Comparison of ENCODE assay signal across 17 cellular contexts in the genomic region with DNA sequence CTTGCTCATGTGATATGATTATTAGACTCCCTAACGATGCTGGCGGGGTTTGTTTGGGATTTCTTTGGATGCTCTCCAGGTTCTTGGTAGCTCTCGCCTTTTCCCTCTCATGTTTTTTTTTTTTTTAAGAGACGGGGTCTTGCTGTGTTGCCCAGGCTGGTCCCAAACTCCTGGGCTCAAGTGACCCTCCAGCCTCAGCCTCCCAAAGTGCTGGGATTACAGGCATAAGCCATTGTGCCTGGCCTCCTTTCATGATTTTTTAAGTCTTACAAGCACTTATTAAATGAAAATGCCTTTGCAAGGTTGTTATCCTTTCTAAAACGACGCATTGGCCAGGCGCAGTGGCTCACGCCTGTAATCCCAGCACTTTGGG. TPM values are rescaled to one million over a fixed set of nuclear protein-coding genes. Genes with fewer than 3 reads are reported as not detected.
DNase-seq lines count a peak whose midpoint lies in the region; ATAC-seq and TF ChIP-seq lines count a peak whose summit lies in the region.
"Had no signal": no experiment of that assay in that cellular context is flagged by ENCODE, and none has a peak within 500 bp of the region (broad histone marks: within the 10 kb centered on the region; RNA-seq: fewer than 3 reads in every experiment).

No MANE protein-coding gene starts in this region.

- no peaks in the 10 kb centered on the region for H3K9me2 ChIP-seq in hepatocyte (replicated peaks; ENCODE audit: insufficient read depth)

- H3K9me3 Mint-ChIP-seq in activated naive CD8-positive, alpha-beta T cell (ENCODE audit: low read depth): no peaks in the 10 kb centered on the region
- H3K9me3 Mint-ChIP-seq in activated naive CD8-positive, alpha-beta T cell treated with anti-CD3 and anti-CD28 coated beads, Interleukin-2, amount 50 U/mL, for 24 hours: no peaks in the 10 kb centered on the region
- no peaks in the 10 kb centered on the region for H3K9me3 Mint-ChIP-seq in osteocyte (ENCODE audit: unreplicated experiment)
- H3K9me3 Mint-ChIP-seq: CD4-positive, CD25-positive, alpha-beta regulatory T cell; H9; HFFc6 had no signal

- no peaks in the 10 kb centered on the region for H4K20me1 ChIP-seq in hepatocyte (ENCODE audit: insufficient read depth, poor library complexity, severe bottlenecking)
- H4K20me1 ChIP-seq in osteoblast (ENCODE audit: insufficient read depth, low read length): peaks cover 12% of the 10 kb centered on the region

- H3K79me2 ChIP-seq in hepatocyte (peaks cover 23% of the 10 kb centered on the region), osteoblast (ENCODE audit: insufficient read depth, low read length) (peaks cover 14% of the 10 kb centered on the region)

- peaks cover 69% of the 10 kb centered on the region for H3K4me1 Mint-ChIP-seq in activated naive CD8-positive, alpha-beta T cell (ENCODE audit: low read depth)
- peaks cover 43% of the 10 kb centered on the region for H3K4me1 Mint-ChIP-seq in activated naive CD8-positive, alpha-beta T cell treated with anti-CD3 and anti-CD28 coated beads, Interleukin-2, amount 50 U/mL, for 24 hours
- H3K4me1 Mint-ChIP-seq in osteocyte (ENCODE audit: unreplicated experiment): peaks cover 33% of the 10 kb centered on the region

- H2AFZ ChIP-seq in hepatocyte (no peak overlapping the region), osteoblast (ENCODE audit: low read length) (peak overlapping the region; percentile 53)

- no peak for DNase-seq in activated naive CD8-positive, alpha-beta T cell treated with anti-CD3 and anti-CD28 coated beads, Interleukin-2, amount 50 U/mL, for 24 hours
- no peak for DNase-seq in hepatocyte (ENCODE audit: low spot score)
- no peak for DNase-seq in osteoblast (ENCODE audit: insufficient read length, low spot score, missing footprints)
- DNase-seq in osteocyte (ENCODE audit: extremely low spot score, unreplicated experiment): no peak
- DNase-seq in T1000 (lab: John Stamatoyannopoulos, UW): no peak
- DNase-seq: AML-193; CD4-positive, CD25-positive, alpha-beta regulatory T cell; DMS79; GOT3; H9; HFFc6 had no signal

- H3K4me3 Mint-ChIP-seq in activated naive CD8-positive, alpha-beta T cell: peak overlapping the region; percentile 17
- H3K4me3 Mint-ChIP-seq in activated naive CD8-positive, alpha-beta T cell treated with anti-CD3 and anti-CD28 coated beads, Interleukin-2, amount 50 U/mL, for 24 hours: no peak overlapping the region
- H3K4me3 Mint-ChIP-seq in osteocyte (ENCODE audit: unreplicated experiment): no peak overlapping the region
- H3K4me3 Mint-ChIP-seq: CD4-positive, CD25-positive, alpha-beta regulatory T cell; H9; HFFc6 had no signal

- H3K27ac ChIP-seq in hepatocyte: no peak overlapping the region
- H3K27ac ChIP-seq in osteoblast (ENCODE audit: low read depth, low read length): peak overlapping the region; percentile 76
- H3K27ac ChIP-seq: 22Rv1, BLaER1 had no signal

- H3K27ac Mint-ChIP-seq in activated naive CD8-positive, alpha-beta T cell: peak overlapping the region; percentile 73
- no peak overlapping the region for H3K27ac Mint-ChIP-seq in activated naive CD8-positive, alpha-beta T cell treated with anti-CD3 and anti-CD28 coated beads, Interleukin-2, amount 50 U/mL, for 24 hours
- no peak overlapping the region for H3K27ac Mint-ChIP-seq in osteocyte (ENCODE audit: unreplicated experiment)
- H3K27ac Mint-ChIP-seq: H9, HFFc6 had no signal

- WGBS in hepatocyte (ENCODE audit: low lambda C conversion rate, missing lambda C conversion rate): 94% methylated on average over 8 of the region's 8 CpGs

- H3K36me3 ChIP-seq in hepatocyte (replicated peaks; ENCODE audit: insufficient read depth, low read depth): no peaks in the 10 kb centered on the region
- no peaks in the 10 kb centered on the region for H3K36me3 ChIP-seq in osteoblast (ENCODE audit: insufficient read depth, low read length)
- H3K36me3 ChIP-seq: BLaER1 had no signal

- no peaks in the 10 kb centered on the region for H3K27me3 Mint-ChIP-seq in activated naive CD8-positive, alpha-beta T cell
- no peaks in the 10 kb centered on the region for H3K27me3 Mint-ChIP-seq in activated naive CD8-positive, alpha-beta T cell treated with anti-CD3 and anti-CD28 coated beads, Interleukin-2, amount 50 U/mL, for 24 hours
- H3K27me3 Mint-ChIP-seq in osteocyte (ENCODE audit: unreplicated experiment): no peaks in the 10 kb centered on the region
- H3K27me3 Mint-ChIP-seq: CD4-positive, CD25-positive, alpha-beta regulatory T cell had no signal

- H3K4me1 ChIP-seq in hepatocyte (ENCODE audit: insufficient read depth) (peaks cover 43% of the 10 kb centered on the region), osteoblast (ENCODE audit: insufficient read depth, low read length) (peaks cover 31% of the 10 kb centered on the region)

- TF ChIP-seq CTCF in hepatocyte (IDR thresholded peaks at IDR 0.05; ENCODE audit: poor library complexity) (no peak), osteoblast (IDR thresholded peaks at IDR 0.05; ENCODE audit: extremely low read depth, low read depth, low read length) (no peak), osteocyte (IDR thresholded peaks at IDR 0.05) (no peak)

- no peak for ATAC-seq in activated naive CD8-positive, alpha-beta T cell treated with anti-CD3 and anti-CD28 coated beads, Interleukin-2, amount 50 U/mL, for 24 hours
- no peak for ATAC-seq in GM19455 (IDR thresholded peaks at IDR 0.05; ENCODE audit: unreplicated experiment)
- ATAC-seq: GM12878, HepG2 had no signal

- H3K27me3 ChIP-seq in hepatocyte: no peaks in the 10 kb centered on the region
- no peaks in the 10 kb centered on the region for H3K27me3 ChIP-seq in osteoblast (ENCODE audit: insufficient read depth, low read length)

- H3K9me3 ChIP-seq in hepatocyte (ENCODE audit: low read depth) (no peaks in the 10 kb centered on the region), osteoblast (ENCODE audit: low read depth, low read length) (no peaks in the 10 kb centered on the region)
- H3K9me3 ChIP-seq: BLaER1 had no signal

- peaks cover 7% of the 10 kb centered on the region for H3K36me3 Mint-ChIP-seq in activated naive CD8-positive, alpha-beta T cell
- H3K36me3 Mint-ChIP-seq in activated naive CD8-positive, alpha-beta T cell treated with anti-CD3 and anti-CD28 coated beads, Interleukin-2, amount 50 U/mL, for 24 hours (ENCODE audit: low read depth): peaks cover 2% of the 10 kb centered on the region
- H3K36me3 Mint-ChIP-seq in osteocyte (ENCODE audit: unreplicated experiment): no peaks in the 10 kb centered on the region

- no peak overlapping the region for H3K4me3 ChIP-seq in hepatocyte
- no peak overlapping the region for H3K4me3 ChIP-seq in osteoblast (ENCODE audit: insufficient read depth, low read length)
- H3K4me3 ChIP-seq: BLaER1, GM12878 had no signal

- H3K4me2 ChIP-seq in hepatocyte (peak overlapping the region; percentile 22), osteoblast (ENCODE audit: insufficient read depth, low read length) (peak overlapping the region; percentile 60)

RNA-seq across cellular contexts. Expression of a gene that starts 24.1 kb away (rescaled TPM):
- total RNA-seq in hepatocyte (6.9 and 14.9 TPM in 2 replicates), osteoblast (34.5 and 35.1 TPM in 2 replicates), osteocyte (10.6 and 12.4 TPM in 2 replicates)
- 8.1 and 10.1 TPM in 2 replicates for polyA plus RNA-seq in hepatocyte

RNA-seq across cellular contexts. Expression of a gene that starts 40.4 kb away (rescaled TPM):
- 59.2 and 65.2 TPM in 2 replicates for total RNA-seq in hepatocyte
- polyA plus RNA-seq in hepatocyte: 50.0 and 51.4 TPM in 2 replicates
- total RNA-seq in osteoblast: 134 and 139 TPM in 2 replicates
- 53.6 and 53.7 TPM in 2 replicates for total RNA-seq in osteocyte
